20 cellular contexts compared by ENCODE assay signal in genomic region chr1:109350650-109351049, GRCh38. TPM values are rescaled to one million over a fixed set of nuclear protein-coding genes. Genes with fewer than 3 reads are reported as not detected.
DNase-seq lines count a peak whose midpoint lies in the region; ATAC-seq and TF ChIP-seq lines count a peak whose summit lies in the region.
"Had no signal": no experiment of that assay in that cellular context is flagged by ENCODE, and none has a peak within 500 bp of the region (broad histone marks: within the 10 kb centered on the region; RNA-seq: fewer than 3 reads in every experiment).

No MANE protein-coding gene starts in this region.

- H3K27me3 ChIP-seq in left lung: no peaks in the 10 kb centered on the region
- H3K27me3 ChIP-seq: BLaER1 had no signal

- intact Hi-C loops in left lung (cut with DNase I): no loop called here

- H3K36me3 ChIP-seq in left lung: peaks cover 0 to 79% of the 10 kb centered on the region in 2 donors

- DNase-seq in DMS79 treated with DMSO at 0.1 percent for 48 hours (lab: John Stamatoyannopoulos, UW) (peak; percentile 10), NCI-H446 (lab: John Stamatoyannopoulos, UW) (peak; percentile 73 to 93), left lung (no peak), substantia nigra (lab: John Stamatoyannopoulos, UW) (no peak), dedifferentiated amniotic fluid mesenchymal stem cell (ENCODE audit: extremely low spot score) (no peak), DMS53 (lab: John Stamatoyannopoulos, UW) (no peak)
- DNase-seq: CD4-positive, alpha-beta memory T cell; DMS153; NCI-H1436 treated with DMSO at 0.1 percent for 48 hours; NCI-H2171 treated with DMSO at 0.1 percent for 48 hours; NCI-H510A treated with DMSO at 0.1 percent for 48 hours; NCI-H82; PC-3; SIG-M5 had no signal

- no peak for TF ChIP-seq CTCF in left lung (IDR thresholded peaks at IDR 0.05)

- no peak overlapping the region for H3K4me3 ChIP-seq in left lung
- H3K4me3 ChIP-seq: A549, BLaER1, K562 had no signal

- ATAC-seq in left lung (peak; percentile 90), HG03565 (IDR thresholded peaks at IDR 0.05; ENCODE audit: unreplicated experiment) (no peak)
- ATAC-seq: A549, K562, PC-3, SK-N-SH treated with all-trans-retinoic acid at 6 μM for 48 hours had no signal

- H3K4me1 ChIP-seq in left lung: peaks cover 0 to 11% of the 10 kb centered on the region in 2 donors
- H3K4me1 ChIP-seq: A549, BLaER1 had no signal

- no peak overlapping the region for H3K27ac ChIP-seq in left lung
- peak overlapping the region; percentile 19 for H3K27ac ChIP-seq in substantia nigra (ENCODE audit: low read depth, low read length, poor library complexity, severe bottlenecking)
- H3K27ac ChIP-seq: A549, BLaER1, RWPE1 had no signal

- H3K9me3 ChIP-seq in left lung: no peaks in the 10 kb centered on the region
- H3K9me3 ChIP-seq: A549, BLaER1 had no signal

RNA-seq across cellular contexts. Expression of gene MYBPHL, which starts 43.8 kb away (rescaled TPM):
- total RNA-seq in left lung: 10 to 100 TPM in 1 of 2 donors, not detected in 1; 21.4 TPM
- total RNA-seq: CD4-positive, alpha-beta memory T cell; PC-3 had no signal

RNA-seq across cellular contexts. Expression of gene SORT1, which starts 47.1 kb away (rescaled TPM):
- total RNA-seq in left lung: 100 to 1,000 TPM; 123 to 165 TPM

Comparison
In these comparisons a context has a peak if more than half of its experiments do, and no peak if none do; other contexts are left out.
1. DNase-seq: peak in DMS79 treated with DMSO at 0.1 percent for 48 hours (single experiment) and NCI-H446 (2 of 2); none in left lung (0 of 2), substantia nigra (0 of 49), dedifferentiated amniotic fluid mesenchymal stem cell (single experiment) and DMS53 (single experiment).